Comparison of ENCODE assay signal across 8 cellular contexts in genomic region chr7:86939197-86939814, GRCh38.
DNase-seq lines count a peak whose midpoint lies in the region; TF ChIP-seq lines count a peak whose summit lies in the region.

No MANE protein-coding gene starts in this region.

- CTCF ChIA-PET in SK-N-SH (lab: Yijun Ruan, JAX): interaction anchor here (1.0 to 11.8 kb wide), 4 partner anchors 9 to 211 kb away, joined by 3 to 133 read pairs (median 4); partner anchors contain the start of genes DMTF1 and ELAPOR2

- TF ChIP-seq EP300 in SK-N-SH (IDR thresholded peaks at IDR 0.05; ENCODE audit: borderline replicate concordance in 1 of 2, low read depth in 1 of 2, low read length in 1 of 2): no peak

- H3K9me2 ChIP-seq in SK-N-SH: no peaks in the 10 kb centered on the region

- H3K27me3 ChIP-seq in SK-N-SH (ENCODE audit: insufficient read depth) (no peaks in the 10 kb centered on the region), colonic mucosa (no peaks in the 10 kb centered on the region)

- peak; percentile 62 for TF ChIP-seq CTCF in NB4 (IDR thresholded peaks at IDR 0.05; ENCODE audit: low read depth, low read length)
- peak; percentile 91 for TF ChIP-seq CTCF in SK-N-SH (IDR thresholded peaks at IDR 0.05)
- peak; percentile 83 for TF ChIP-seq CTCF in colonic mucosa (IDR thresholded peaks at IDR 0.05)

- H3K79me2 ChIP-seq in SK-N-SH (ENCODE audit: insufficient read depth): no peaks in the 10 kb centered on the region

- no peaks in the 10 kb centered on the region for H3F3A ChIP-seq in SK-N-SH (replicated peaks; ENCODE audit: insufficient read depth)

- H3K9ac ChIP-seq in SK-N-SH: no peak overlapping the region
- H3K9ac ChIP-seq in colonic mucosa (ENCODE audit: low read depth in 2 of 2, low read length in 2 of 2): no peak overlapping the region

- no peak overlapping the region for H3K27ac ChIP-seq in SK-N-SH (ENCODE audit: low read depth in 2 of 2, low read length in 1 of 2)
- H3K27ac ChIP-seq in colonic mucosa: no peak overlapping the region

- POLR2A ChIA-PET in SK-N-SH (lab: Yijun Ruan, JAX): no interaction called here

- TF ChIP-seq POLR2A in NB4 (IDR thresholded peaks at IDR 0.05; ENCODE audit: extremely low read depth, insufficient read length): no peak

- DNase-seq in stimulated activated CD4-positive, alpha-beta T cell treated with anti-CD3 and anti-CD28 coated beads, Interleukin-2, amount 100 ng/mL, for 24 hours: peak; percentile 10 to 56
- no peak for DNase-seq in stimulated activated CD4-positive, alpha-beta T cell treated with anti-CD3 and anti-CD28 coated beads, Interleukin-12 subunit alpha, Interleukin-12 subunit beta, amount 100 ng/mL, for 4 hours
- DNase-seq in HCEC 1CT (peak; percentile 40), NB4 (ENCODE audit: low read depth) (peak; percentile 64), SK-N-SH (peak; percentile 36), colonic mucosa (peak; percentile 80), lung microvascular endothelial cell (ENCODE audit: low read depth in 2 of 2) (peak; percentile 81 to 86), ureter (ENCODE audit: low spot score) (peak; percentile 61)

- H3K9me3 ChIP-seq in SK-N-SH (no peaks in the 10 kb centered on the region), colonic mucosa (no peaks in the 10 kb centered on the region)

- 29% methylated on average over 3 of the region's 3 CpGs for WGBS in SK-N-SH (ENCODE audit: low lambda C conversion rate)

- no peak overlapping the region for H2AFZ ChIP-seq in SK-N-SH (ENCODE audit: low read depth)

- intact Hi-C loops in colonic mucosa (cut with DNase I): loop anchor here (2.0 kb wide), 1 partner anchor 209 kb away; no protein-coding TSS in a partner anchor

- H3K4me1 ChIP-seq in SK-N-SH (ENCODE audit: control insufficient read depth in 1 of 2, insufficient read depth in 2 of 2, low read depth in 1 of 2, low read length in 1 of 2) (peaks cover 0 to 11% of the 10 kb centered on the region in 2 experiments; a peak in 2 of 4 replicates), colonic mucosa (no peaks in the 10 kb centered on the region)

- H4K20me1 ChIP-seq in SK-N-SH (ENCODE audit: insufficient read depth): no peaks in the 10 kb centered on the region

- H3K4me2 ChIP-seq in SK-N-SH: no peak overlapping the region

- peak; percentile 83 for TF ChIP-seq RAD21 in SK-N-SH (IDR thresholded peaks at IDR 0.05; ENCODE audit: low read length)

- H3K36me3 ChIP-seq in SK-N-SH (replicated peaks in 1 of 2; ENCODE audit: control insufficient read depth in 1 of 2, insufficient read depth in 2 of 2, low read length in 1 of 2) (peaks cover 20 to 72% of the 10 kb centered on the region in 2 experiments), colonic mucosa (no peaks in the 10 kb centered on the region)

- H3K4me3 ChIP-seq in NB4 (ENCODE audit: low read depth, low read length): no peak overlapping the region
- no peak overlapping the region for H3K4me3 ChIP-seq in SK-N-SH (ENCODE audit: low read depth in 2 of 2, low read length in 1 of 2)
- no peak overlapping the region for H3K4me3 ChIP-seq in colonic mucosa

TF ChIP-seq in SK-N-SH, 30 proteins besides CTCF, POLR2A, EP300 and RAD21:
- peak; percentile 10; the same call in 1 of the 2 replicates for TF ChIP-seq TCF12 (IDR thresholded peaks at IDR 0.05)
- TF ChIP-seq RCOR1 (IDR thresholded peaks at IDR 0.05; ENCODE audit: low read length): no peak
- no peak for TF ChIP-seq REST (IDR thresholded peaks at IDR 0.05; ENCODE audit: low read depth, low read length)
- no peak for TF ChIP-seq TEAD4 (IDR thresholded peaks at IDR 0.05; ENCODE audit: borderline replicate concordance, insufficient read depth)
- peak; percentile 90 for TF ChIP-seq SMC3 (IDR thresholded peaks at IDR 0.05; ENCODE audit: low read depth, low read length)
- TF ChIP-seq, protein P1, sequence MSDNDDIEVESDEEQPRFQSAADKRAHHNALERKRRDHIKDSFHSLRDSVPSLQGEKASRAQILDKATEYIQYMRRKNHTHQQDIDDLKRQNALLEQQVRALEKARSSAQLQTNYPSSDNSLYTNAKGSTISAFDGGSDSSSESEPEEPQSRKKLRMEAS (IDR thresholded peaks at IDR 0.05; ENCODE audit: low read depth): no peak
- no peak for TF ChIP-seq FOXJ3 (CRISPR knock-in tag; IDR thresholded peaks at IDR 0.05)
